In genomic region chr5:149357370-149358293, GRCh38 we compare ENCODE assay signal across 1 cellular context.
TF ChIP-seq lines count a peak whose summit lies in the region.

A gene with protein sequence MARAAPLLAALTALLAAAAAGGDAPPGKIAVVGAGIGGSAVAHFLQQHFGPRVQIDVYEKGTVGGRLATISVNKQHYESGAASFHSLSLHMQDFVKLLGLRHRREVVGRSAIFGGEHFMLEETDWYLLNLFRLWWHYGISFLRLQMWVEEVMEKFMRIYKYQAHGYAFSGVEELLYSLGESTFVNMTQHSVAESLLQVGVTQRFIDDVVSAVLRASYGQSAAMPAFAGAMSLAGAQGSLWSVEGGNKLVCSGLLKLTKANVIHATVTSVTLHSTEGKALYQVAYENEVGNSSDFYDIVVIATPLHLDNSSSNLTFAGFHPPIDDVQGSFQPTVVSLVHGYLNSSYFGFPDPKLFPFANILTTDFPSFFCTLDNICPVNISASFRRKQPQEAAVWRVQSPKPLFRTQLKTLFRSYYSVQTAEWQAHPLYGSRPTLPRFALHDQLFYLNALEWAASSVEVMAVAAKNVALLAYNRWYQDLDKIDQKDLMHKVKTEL (plus strand): TSS chr5:149358046. CDS start chr5:149358069, 23 bp downstream.

TF ChIP-seq in HEK293, 187 proteins besides CTCF, POLR2A, EP300 and RAD21 (continued from another document):
- no peak for TF ChIP-seq SALL2 (tag by site-specific recombination; IDR thresholded peaks at IDR 0.05; ENCODE audit: borderline replicate concordance)
- TF ChIP-seq ZBTB7A (tag by site-specific recombination; IDR thresholded peaks at IDR 0.05; ENCODE audit: low read depth): no peak
- TF ChIP-seq, protein P1, sequence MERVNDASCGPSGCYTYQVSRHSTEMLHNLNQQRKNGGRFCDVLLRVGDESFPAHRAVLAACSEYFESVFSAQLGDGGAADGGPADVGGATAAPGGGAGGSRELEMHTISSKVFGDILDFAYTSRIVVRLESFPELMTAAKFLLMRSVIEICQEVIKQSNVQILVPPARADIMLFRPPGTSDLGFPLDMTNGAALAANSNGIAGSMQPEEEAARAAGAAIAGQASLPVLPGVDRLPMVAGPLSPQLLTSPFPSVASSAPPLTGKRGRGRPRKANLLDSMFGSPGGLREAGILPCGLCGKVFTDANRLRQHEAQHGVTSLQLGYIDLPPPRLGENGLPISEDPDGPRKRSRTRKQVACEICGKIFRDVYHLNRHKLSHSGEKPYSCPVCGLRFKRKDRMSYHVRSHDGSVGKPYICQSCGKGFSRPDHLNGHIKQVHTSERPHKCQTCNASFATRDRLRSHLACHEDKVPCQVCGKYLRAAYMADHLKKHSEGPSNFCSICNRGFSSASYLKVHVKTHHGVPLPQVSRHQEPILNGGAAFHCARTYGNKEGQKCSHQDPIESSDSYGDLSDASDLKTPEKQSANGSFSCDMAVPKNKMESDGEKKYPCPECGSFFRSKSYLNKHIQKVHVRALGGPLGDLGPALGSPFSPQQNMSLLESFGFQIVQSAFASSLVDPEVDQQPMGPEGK (tag by site-specific recombination; IDR thresholded peaks at IDR 0.05): peak; percentile 66; the same call in 1 of the 2 replicates
- no peak for TF ChIP-seq ZNF121 (tag by site-specific recombination; IDR thresholded peaks at IDR 0.05)
- no peak for TF ChIP-seq ZNF16 (tag by site-specific recombination; IDR thresholded peaks at IDR 0.05; ENCODE audit: low read depth)
- peak; percentile 91 for TF ChIP-seq KLF10 (tag by site-specific recombination; IDR thresholded peaks at IDR 0.05)
- TF ChIP-seq ZNF292 (tag by site-specific recombination; IDR thresholded peaks at IDR 0.05; ENCODE audit: borderline replicate concordance, low read depth): no peak
- TF ChIP-seq PRDM10 (tag by site-specific recombination; IDR thresholded peaks at IDR 0.05): peak; percentile 100
- no peak for TF ChIP-seq GLIS1 (tag by site-specific recombination; IDR thresholded peaks at IDR 0.05)
- peak; percentile 68; the same call in 1 of the 2 replicates for TF ChIP-seq KLF8 (tag by site-specific recombination; IDR thresholded peaks at IDR 0.05)
- no peak for TF ChIP-seq ZNF341 (tag by site-specific recombination; IDR thresholded peaks at IDR 0.05; ENCODE audit: low read depth)
- no peak for TF ChIP-seq ZNF544 (tag by site-specific recombination; IDR thresholded peaks at IDR 0.05)
- TF ChIP-seq ZNF629 (tag by site-specific recombination; IDR thresholded peaks at IDR 0.05): 0 out of 2 replicates have a peak, but pooled peaks have one; percentile 12
- TF ChIP-seq ZNF785 (tag by site-specific recombination; IDR thresholded peaks at IDR 0.05): no peak
- 0 out of 2 replicates have a peak, but pooled peaks have one; percentile 27 for TF ChIP-seq ZNF221 (tag by site-specific recombination; IDR thresholded peaks at IDR 0.05; ENCODE audit: borderline replicate concordance)
- no peak for TF ChIP-seq ZNF707 (tag by site-specific recombination; IDR thresholded peaks at IDR 0.05)
- TF ChIP-seq ZNF548 (tag by site-specific recombination; IDR thresholded peaks at IDR 0.05): no peak
- peak; percentile 19; the same call in 1 of the 2 replicates for TF ChIP-seq ZNF366 (tag by site-specific recombination; conservative IDR thresholded peaks at IDR 0.05)
- TF ChIP-seq ZNF155 (tag by site-specific recombination; IDR thresholded peaks at IDR 0.05): no peak
- TF ChIP-seq ZNF501 (tag by site-specific recombination; IDR thresholded peaks at IDR 0.05): no peak
- no peak for TF ChIP-seq ZNF645 (tag by site-specific recombination; IDR thresholded peaks at IDR 0.05)
- TF ChIP-seq, protein P2, sequence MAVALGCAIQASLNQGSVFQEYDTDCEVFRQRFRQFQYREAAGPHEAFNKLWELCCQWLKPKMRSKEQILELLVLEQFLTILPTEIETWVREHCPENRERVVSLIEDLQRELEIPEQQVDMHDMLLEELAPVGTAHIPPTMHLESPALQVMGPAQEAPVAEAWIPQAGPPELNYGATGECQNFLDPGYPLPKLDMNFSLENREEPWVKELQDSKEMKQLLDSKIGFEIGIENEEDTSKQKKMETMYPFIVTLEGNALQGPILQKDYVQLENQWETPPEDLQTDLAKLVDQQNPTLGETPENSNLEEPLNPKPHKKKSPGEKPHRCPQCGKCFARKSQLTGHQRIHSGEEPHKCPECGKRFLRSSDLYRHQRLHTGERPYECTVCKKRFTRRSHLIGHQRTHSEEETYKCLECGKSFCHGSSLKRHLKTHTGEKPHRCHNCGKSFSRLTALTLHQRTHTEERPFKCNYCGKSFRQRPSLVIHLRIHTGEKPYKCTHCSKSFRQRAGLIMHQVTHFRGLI (tag by site-specific recombination; IDR thresholded peaks at IDR 0.05): no peak
- no peak for TF ChIP-seq KLF1 (tag by site-specific recombination; IDR thresholded peaks at IDR 0.05)
- no peak for TF ChIP-seq ZNF521 (tag by site-specific recombination; IDR thresholded peaks at IDR 0.05)
- peak; percentile 94 for TF ChIP-seq ZNF335 (tag by site-specific recombination; conservative IDR thresholded peaks at IDR 0.05)
- TF ChIP-seq ZNF146 (tag by site-specific recombination; IDR thresholded peaks at IDR 0.05): no peak
- TF ChIP-seq SCRT2 (tag by site-specific recombination; IDR thresholded peaks at IDR 0.05): no peak
- TF ChIP-seq ZSCAN23 (tag by site-specific recombination; IDR thresholded peaks at IDR 0.05): no peak
- TF ChIP-seq ZIC2 (tag by site-specific recombination; IDR thresholded peaks at IDR 0.05): 0 out of 2 replicates have a peak, but pooled peaks have one; percentile 87
- no peak for TF ChIP-seq EGR2 (tag by site-specific recombination; IDR thresholded peaks at IDR 0.05; ENCODE audit: low read depth)
- TF ChIP-seq ZBTB49 (tag by site-specific recombination; IDR thresholded peaks at IDR 0.05; ENCODE audit: low read depth): no peak
- TF ChIP-seq ZNF837 (tag by site-specific recombination; IDR thresholded peaks at IDR 0.05): no peak
- no peak for TF ChIP-seq ZFP41 (tag by site-specific recombination; IDR thresholded peaks at IDR 0.05; ENCODE audit: borderline replicate concordance)
- TF ChIP-seq ZNF555 (tag by site-specific recombination; conservative IDR thresholded peaks at IDR 0.05): no peak
- no peak for TF ChIP-seq ZNF621 (tag by site-specific recombination; IDR thresholded peaks at IDR 0.05)
- no peak for TF ChIP-seq REPIN1 (tag by site-specific recombination; IDR thresholded peaks at IDR 0.05; ENCODE audit: low read depth)
- no peak for TF ChIP-seq TCF7L2 (IDR thresholded peaks at IDR 0.05; ENCODE audit: borderline replicate concordance, low read depth, low read length)
- no peak for TF ChIP-seq ZNF658 (tag by site-specific recombination; IDR thresholded peaks at IDR 0.05)
- no peak for TF ChIP-seq ZNF211 (tag by site-specific recombination; IDR thresholded peaks at IDR 0.05; ENCODE audit: low read depth)
- no peak for TF ChIP-seq ZNF266 (tag by site-specific recombination; IDR thresholded peaks at IDR 0.05; ENCODE audit: low read depth)
- no peak for TF ChIP-seq ZNF48 (tag by site-specific recombination; IDR thresholded peaks at IDR 0.05)
- TF ChIP-seq, protein P3, sequence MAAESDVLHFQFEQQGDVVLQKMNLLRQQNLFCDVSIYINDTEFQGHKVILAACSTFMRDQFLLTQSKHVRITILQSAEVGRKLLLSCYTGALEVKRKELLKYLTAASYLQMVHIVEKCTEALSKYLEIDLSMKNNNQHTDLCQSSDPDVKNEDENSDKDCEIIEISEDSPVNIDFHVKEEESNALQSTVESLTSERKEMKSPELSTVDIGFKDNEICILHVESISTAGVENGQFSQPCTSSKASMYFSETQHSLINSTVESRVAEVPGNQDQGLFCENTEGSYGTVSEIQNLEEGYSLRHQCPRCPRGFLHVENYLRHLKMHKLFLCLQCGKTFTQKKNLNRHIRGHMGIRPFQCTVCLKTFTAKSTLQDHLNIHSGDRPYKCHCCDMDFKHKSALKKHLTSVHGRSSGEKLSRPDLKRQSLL (tag by site-specific recombination; IDR thresholded peaks at IDR 0.05): no peak
- TF ChIP-seq ZNF112 (tag by site-specific recombination; IDR thresholded peaks at IDR 0.05): no peak
- no peak for TF ChIP-seq TRIM28 (IDR thresholded peaks at IDR 0.05; ENCODE audit: borderline replicate concordance, low read length)
- 0 out of 2 replicates have a peak, but pooled peaks have one; percentile 24 for TF ChIP-seq GLI4 (tag by site-specific recombination; IDR thresholded peaks at IDR 0.05)
- no peak for TF ChIP-seq ZNF626 (tag by site-specific recombination; IDR thresholded peaks at IDR 0.05)
- peak; percentile 80 for TF ChIP-seq GLIS2 (tag by site-specific recombination; IDR thresholded peaks at IDR 0.05)
- TF ChIP-seq BCL11B (tag by site-specific recombination; IDR thresholded peaks at IDR 0.05; ENCODE audit: low read depth): no peak
- no peak for TF ChIP-seq ZNF354C (tag by site-specific recombination; IDR thresholded peaks at IDR 0.05; ENCODE audit: borderline replicate concordance, low read depth)
- no peak for TF ChIP-seq ZNF549 (tag by site-specific recombination; IDR thresholded peaks at IDR 0.05)
- no peak for TF ChIP-seq ZFP37 (tag by site-specific recombination; IDR thresholded peaks at IDR 0.05)
- no peak for TF ChIP-seq ZNF664 (tag by site-specific recombination; IDR thresholded peaks at IDR 0.05)
- TF ChIP-seq ZFHX2 (tag by site-specific recombination; conservative IDR thresholded peaks at IDR 0.05): no peak
- TF ChIP-seq ZNF596 (tag by site-specific recombination; IDR thresholded peaks at IDR 0.05): no peak
